In genomic region chr1:237613984-237614383, GRCh38 we compare ENCODE assay signal across 1 cellular context.
TF ChIP-seq lines count a peak whose summit lies in the region.

No MANE protein-coding gene starts in this region.

TF ChIP-seq in GM23338, 12 proteins besides CTCF, POLR2A, EP300 and RAD21 (continued from another document):
- TF ChIP-seq ZNF462 (CRISPR knock-in tag; IDR thresholded peaks at IDR 0.05) (no peak), EZH2 (IDR thresholded peaks at IDR 0.05; ENCODE audit: low read depth, unreplicated experiment) (no peak), CREB1 (CRISPR knock-in tag; IDR thresholded peaks at IDR 0.05; ENCODE audit: low read depth) (no peak), REST (IDR thresholded peaks at IDR 0.05; ENCODE audit: unreplicated experiment) (no peak)
